22 cellular contexts compared by ENCODE assay signal in genomic region chr9:129012343-129012742, GRCh38. TPM values are rescaled to one million over a fixed set of nuclear protein-coding genes. Genes with fewer than 3 reads are reported as not detected.
DNase-seq lines count a peak whose midpoint lies in the region; ATAC-seq and TF ChIP-seq lines count a peak whose summit lies in the region.
"Had no signal": no experiment of that assay in that cellular context is flagged by ENCODE, and none has a peak within 500 bp of the region (broad histone marks: within the 10 kb centered on the region; RNA-seq: fewer than 3 reads in every experiment).

No MANE protein-coding gene starts in this region.

- DNase-seq in breast epithelium (ENCODE audit: low spot score in 2 of 2) (no peak), MCF 10A (ENCODE audit: unreplicated experiment) (no peak), SK-N-DZ (ENCODE audit: low spot score) (peak; percentile 66), nephron progenitor cell (no peak), DMS53 treated with DMSO at 0.1 percent for 48 hours (lab: John Stamatoyannopoulos, UW; ENCODE audit: unreplicated experiment) (no peak), T-helper 2 cell (no peak)
- DNase-seq: DMS53, GOT3, HCEC 1CT, IMR-90, KG1, MM.1S, NCI-H1048, NCI-H1417, NCI-H1694, NCI-H2081, NCI-H226, NCI-H510A, NCI-H69, SHP77 treated with DMSO at 0.1 percent for 48 hours, SK-N-SH had no signal

- H3K27me3 ChIP-seq in breast epithelium: no peaks in the 10 kb centered on the region

- H3K27me3 Mint-ChIP-seq in MCF 10A (ENCODE audit: insufficient read depth, unreplicated experiment) (no peaks in the 10 kb centered on the region), nephron progenitor cell (ENCODE audit: low read depth, poor library complexity) (peaks cover 5% of the 10 kb centered on the region)

- no peak for ATAC-seq in GM19351 (IDR thresholded peaks at IDR 0.05; ENCODE audit: unreplicated experiment)

- TF ChIP-seq CTCF in breast epithelium (IDR thresholded peaks at IDR 0.05): no peak
- TF ChIP-seq CTCF in MCF 10A (IDR thresholded peaks at IDR 0.05; ENCODE audit: unreplicated experiment): no peak
- TF ChIP-seq CTCF in nephron progenitor cell (IDR thresholded peaks at IDR 0.05): no peak

- H3K36me3 ChIP-seq in breast epithelium: no peaks in the 10 kb centered on the region

- intact Hi-C loops in breast epithelium (cut with DNase I; ENCODE audit: low total_unique reads) (no loop called here), MCF 10A (cut with micrococcal nuclease) (no loop called here)

- H3K9me3 Mint-ChIP-seq in MCF 10A (ENCODE audit: unreplicated experiment) (no peaks in the 10 kb centered on the region), nephron progenitor cell (no peaks in the 10 kb centered on the region)

- peaks cover 43% of the 10 kb centered on the region for H3K36me3 Mint-ChIP-seq in MCF 10A (ENCODE audit: insufficient read depth, unreplicated experiment)
- peaks cover 35% of the 10 kb centered on the region for H3K36me3 Mint-ChIP-seq in nephron progenitor cell (ENCODE audit: low read depth)

- BruUV-seq in MCF 10A (replicated peaks; lab: Mats Ljungman, UMichigan): no TSS peak

- H3K4me1 Mint-ChIP-seq in MCF 10A (ENCODE audit: insufficient read depth, unreplicated experiment) (no peaks in the 10 kb centered on the region), nephron progenitor cell (peaks cover 26% of the 10 kb centered on the region)

- H3K4me3 Mint-ChIP-seq in MCF 10A (ENCODE audit: unreplicated experiment) (no peak overlapping the region), nephron progenitor cell (no peak overlapping the region)

- CTCF ChIA-PET in MCF 10A (lab: Yijun Ruan, JAX): no interaction called here

- H3K27ac Mint-ChIP-seq in MCF 10A (ENCODE audit: low read depth, unreplicated experiment): no peak overlapping the region
- peak overlapping the region; percentile 96 for H3K27ac Mint-ChIP-seq in nephron progenitor cell

- H3K4me3 ChIP-seq in breast epithelium: no peak overlapping the region

- TF ChIP-seq POLR2A in breast epithelium (IDR thresholded peaks at IDR 0.05): no peak

- peak overlapping the region; percentile 17 to 44 for H3K27ac ChIP-seq in breast epithelium

- H3K4me1 ChIP-seq in breast epithelium: no peaks in the 10 kb centered on the region

- H3K9me3 ChIP-seq in breast epithelium: no peaks in the 10 kb centered on the region
- H3K9me3 ChIP-seq: SK-N-SH had no signal

- POLR2A ChIA-PET in MCF 10A (lab: Yijun Ruan, JAX): no interaction called here

RNA-seq across cellular contexts. Expression of gene SH3GLB2, which starts 15.8 kb away (rescaled TPM):
- total RNA-seq in breast epithelium: 100 to 1,000 TPM in 2 of 3 donors, 10 to 100 TPM in 1; 59.2 to 227 (median 150) TPM
- total RNA-seq in MCF 10A (2022): 51.7 and 58.3 TPM in 2 replicates
- 92.3 and 111 TPM in 2 replicates for polyA plus RNA-seq in SK-N-DZ (2014; cell fraction: cytosol; rRNA removed)
- polyA plus RNA-seq in SK-N-DZ (2014; cell fraction: nucleus; rRNA removed): 585 and 610 TPM in 2 replicates

RNA-seq across cellular contexts. Expression of gene MIGA2, which starts 24.1 kb away (rescaled TPM):
- total RNA-seq in breast epithelium (10 to 100 TPM; 25.3 to 28.8 (median 27.9) TPM), MCF 10A (2022) (28.6 and 28.7 TPM in 2 replicates)
- 23.2 and 35.4 TPM in 2 replicates for polyA plus RNA-seq in SK-N-DZ (2014; cell fraction: cytosol; rRNA removed)
- 214 and 304 TPM in 2 replicates for polyA plus RNA-seq in SK-N-DZ (2014; cell fraction: nucleus; rRNA removed)
